22 cellular contexts compared by ENCODE assay signal in the genomic region with DNA sequence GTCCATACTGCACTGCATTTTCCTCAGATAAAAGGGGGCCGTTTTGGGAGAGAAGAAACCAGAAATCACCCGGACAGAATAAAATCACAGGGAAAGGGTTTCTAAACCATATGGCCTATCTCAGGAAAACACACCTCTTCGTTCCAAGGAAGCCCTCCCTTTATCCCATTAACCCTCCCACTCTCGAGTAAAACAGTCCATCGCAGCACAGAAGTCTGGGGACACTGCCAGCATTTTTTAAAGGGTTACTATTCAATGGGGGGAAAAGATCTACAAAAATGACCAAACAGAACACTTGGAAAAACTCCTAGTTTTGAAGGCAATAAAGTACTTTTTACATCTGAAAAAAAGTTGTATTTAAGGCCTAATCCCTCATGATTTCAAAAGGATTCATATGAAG. TPM values are rescaled to one million over a fixed set of nuclear protein-coding genes. Genes with fewer than 3 reads are reported as not detected.
"Had no signal": no experiment of that assay in that cellular context is flagged by ENCODE, and none has a peak within 500 bp of the region (broad histone marks: within the 10 kb centered on the region; RNA-seq: fewer than 3 reads in every experiment).

No MANE protein-coding gene starts in this region.

- H3K9me3 Mint-ChIP-seq: activated CD4-positive, alpha-beta T cell treated with anti-CD3 and anti-CD28 coated beads, Interleukin-2, amount 10 ng/mL, durations not matched to agents 24 days and 14 days; activated T-cell treated with anti-CD3 and anti-CD28 coated beads, Interleukin-2, amount 50 U/mL, for 72 hours; natural killer cell had no signal

- H3K36me3 ChIP-seq: brain microvascular endothelial cell, gastrocnemius medialis, heart left ventricle, right lobe of liver, upper lobe of left lung had no signal

- H3K27ac ChIP-seq: brain microvascular endothelial cell, gastrocnemius medialis, psoas muscle, right lobe of liver, upper lobe of left lung had no signal

- H3K27ac Mint-ChIP-seq: activated CD4-positive, alpha-beta T cell treated with anti-CD3 and anti-CD28 coated beads, Interleukin-2, amount 10 ng/mL, durations not matched to agents 24 days and 14 days; activated CD8-positive, alpha-beta T cell treated with anti-CD3 and anti-CD28 coated beads, Interleukin-2, amount 10 ng/mL, durations not matched to agents 7 days and 5 days; activated naive CD8-positive, alpha-beta T cell; activated T-cell treated with anti-CD3 and anti-CD28 coated beads, Interleukin-2, amount 50 U/mL, for 72 hours; natural killer cell; T-helper 17 cell had no signal

- H3K4me1 ChIP-seq: psoas muscle had no signal

- FAIRE-seq: islet of Langerhans had no signal

- H3K4me3 ChIP-seq: gastrocnemius medialis, heart left ventricle, psoas muscle, right lobe of liver, smooth muscle cell, upper lobe of left lung had no signal

- H3K36me3 Mint-ChIP-seq: natural killer cell had no signal

- ATAC-seq: activated CD8-positive, alpha-beta T cell treated with anti-CD3 and anti-CD28 coated beads, Interleukin-2, amount 10 ng/mL, durations not matched to agents 7 days and 5 days; activated T-cell treated with anti-CD3 and anti-CD28 coated beads, Interleukin-2, amount 50 U/mL, for 72 hours; gastrocnemius medialis; heart left ventricle; left lobe of liver; natural killer cell; psoas muscle; right lobe of liver; stimulated activated naive CD8-positive, alpha-beta T cell treated with anti-CD3 and anti-CD28 coated beads, Interleukin-15, Interleukin-2, amounts not matched to agents 100 U/mL and 50 U/mL, for 24 hours; T-helper 17 cell had no signal

- H3K27me3 ChIP-seq: brain microvascular endothelial cell, right lobe of liver, upper lobe of left lung had no signal

- DNase-seq: activated CD4-positive, alpha-beta T cell treated with anti-CD3 and anti-CD28 coated beads, Interleukin-2, amount 10 ng/mL, durations not matched to agents 24 days and 14 days; activated CD4-positive, CD25-positive, alpha-beta regulatory T cell; activated CD8-positive, alpha-beta memory T cell treated with anti-CD3 and anti-CD28 coated beads, Interleukin-2, amount 50 U/mL, for 48 hours; activated CD8-positive, alpha-beta T cell treated with anti-CD3 and anti-CD28 coated beads, Interleukin-2, amount 10 ng/mL, durations not matched to agents 7 days and 5 days; activated gamma-delta T cell treated with Interleukin-2 at 50 U/mL for 16 hours; activated T-cell treated with anti-CD3 and anti-CD28 coated beads, Interleukin-2, amount 50 U/mL, for 72 hours; amniotic stem cell; brain microvascular endothelial cell; cortex of kidney; effector CD8-positive, alpha-beta T cell; gastrocnemius medialis; heart left ventricle; natural killer cell; psoas muscle; right lobe of liver; stimulated activated naive CD8-positive, alpha-beta T cell treated with anti-CD3 and anti-CD28 coated beads, Interleukin-15, Interleukin-2, amounts not matched to agents 100 U/mL and 50 U/mL, for 24 hours; T-helper 17 cell; upper lobe of left lung had no signal

- H3K9me3 ChIP-seq: gastrocnemius medialis, heart left ventricle, psoas muscle, right lobe of liver, upper lobe of left lung had no signal

- H3K4me3 Mint-ChIP-seq: activated CD4-positive, alpha-beta T cell treated with anti-CD3 and anti-CD28 coated beads, Interleukin-2, amount 10 ng/mL, durations not matched to agents 24 days and 14 days; activated CD8-positive, alpha-beta T cell treated with anti-CD3 and anti-CD28 coated beads, Interleukin-2, amount 10 ng/mL, durations not matched to agents 7 days and 5 days; activated naive CD8-positive, alpha-beta T cell; activated T-cell treated with anti-CD3 and anti-CD28 coated beads, Interleukin-2, amount 50 U/mL, for 72 hours; natural killer cell; T-helper 17 cell had no signal

RNA-seq across cellular contexts. Expression of a gene that starts 7.5 kb away (rescaled TPM):
- total RNA-seq: activated CD8-positive, alpha-beta T cell treated with anti-CD3 and anti-CD28 coated beads, Interleukin-2, amount 10 ng/mL, durations not matched to agents 7 days and 5 days; T-helper 17 cell had no signal

RNA-seq across cellular contexts. Expression of a gene that starts 42.1 kb away (rescaled TPM):
- polyA plus RNA-seq: smooth muscle cell had no signal
